21 cellular contexts compared by ENCODE assay signal in the genomic region with DNA sequence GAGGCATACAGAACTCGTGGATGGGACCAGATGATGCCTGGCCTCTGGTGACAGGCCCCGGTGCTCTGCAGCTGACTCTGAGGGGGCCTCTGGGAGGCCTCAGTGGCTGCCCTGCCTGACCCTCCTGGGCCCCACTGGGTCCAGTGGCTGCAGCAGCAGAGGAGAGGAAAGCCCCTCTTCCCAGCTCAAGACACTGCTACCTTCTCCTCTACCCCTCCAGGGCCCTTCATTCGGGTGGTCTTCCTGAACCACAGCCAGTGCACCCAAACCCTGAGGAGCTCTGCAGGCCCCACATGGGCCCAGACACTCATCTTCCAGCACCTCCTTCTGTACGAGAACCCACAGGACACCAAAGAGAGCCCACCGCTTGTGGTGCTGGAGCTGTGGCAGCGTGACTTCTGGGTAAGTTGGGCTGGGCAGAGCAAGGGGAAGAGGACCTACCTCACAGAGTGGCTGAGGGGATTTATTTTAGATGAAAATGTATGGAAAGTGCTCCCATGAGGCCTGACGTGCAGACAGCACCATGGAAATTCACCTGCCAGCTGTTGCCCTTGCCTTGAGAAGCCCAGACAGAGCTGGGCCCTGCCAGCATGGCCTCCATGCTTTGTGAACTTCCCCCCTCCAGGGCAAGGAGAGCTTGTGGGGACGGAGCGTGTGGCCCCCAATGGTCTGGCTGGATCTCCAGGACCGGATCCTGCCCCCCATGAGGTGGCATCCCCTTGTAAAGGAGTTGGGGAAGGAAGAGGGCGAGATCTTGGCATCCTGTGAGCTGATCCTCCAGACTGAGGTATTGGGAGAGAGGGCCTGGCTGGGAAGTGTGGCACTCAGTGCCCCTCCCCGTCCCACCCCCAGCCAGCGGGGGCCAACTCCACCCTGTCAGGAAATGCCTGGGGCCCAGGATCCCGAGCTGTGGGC. TPM values are rescaled to one million over a fixed set of nuclear protein-coding genes. Genes with fewer than 3 reads are reported as not detected.
"Had no signal": no experiment of that assay in that cellular context is flagged by ENCODE, and none has a peak within 500 bp of the region (broad histone marks: within the 10 kb centered on the region; RNA-seq: fewer than 3 reads in every experiment).

No MANE protein-coding gene starts in this region.

- H3K27me3 ChIP-seq: cardiac muscle cell, heart right ventricle had no signal

- FAIRE-seq: astrocyte, frontal cortex, islet of Langerhans, TTC549 had no signal

- H3K4me3 ChIP-seq: cardiac muscle cell, coronary artery, heart right ventricle, psoas muscle, thoracic aorta had no signal

- H3K36me3 ChIP-seq: cardiac muscle cell, heart right ventricle, thoracic aorta had no signal

- ATAC-seq: activated CD8-positive, alpha-beta memory T cell treated with anti-CD3 and anti-CD28 coated beads, Interleukin-2, amount 10 ng/mL, durations not matched to agents 7 days and 5 days; left lobe of liver; natural killer cell; psoas muscle; T-helper 17 cell had no signal

- H3K4me1 Mint-ChIP-seq: activated CD8-positive, alpha-beta memory T cell treated with anti-CD3 and anti-CD28 coated beads, Interleukin-2, amount 10 ng/mL, durations not matched to agents 7 days and 5 days; natural killer cell; T-helper 17 cell had no signal

- DNase-seq: activated CD4-positive, alpha-beta T cell treated with anti-CD3 and anti-CD28 coated beads, Interleukin-2, amount 50 U/mL, for 4 hours; activated CD8-positive, alpha-beta memory T cell treated with anti-CD3 and anti-CD28 coated beads, Interleukin-2, amount 10 ng/mL, durations not matched to agents 7 days and 5 days; activated naive CD4-positive, alpha-beta T cell treated with anti-CD3 and anti-CD28 coated beads for 36 hours; activated T-cell treated with anti-CD3 and anti-CD28 coated beads, Interleukin-2, amount 50 U/mL, for 48 hours; effector CD4-positive, alpha-beta T cell; heart right ventricle; natural killer cell; psoas muscle; stimulated activated CD4-positive, alpha-beta T cell treated with anti-CD3 and anti-CD28 coated beads, Interleukin-4, amount 100 ng/mL, for 1 hour; stimulated activated CD8-positive, alpha-beta memory T cell treated with anti-CD3 and anti-CD28 coated beads, Interleukin-4, amount 100 ng/mL, for 48 hours; T-helper 17 cell had no signal

- H3K27me3 Mint-ChIP-seq: activated CD8-positive, alpha-beta memory T cell treated with anti-CD3 and anti-CD28 coated beads, Interleukin-2, amount 10 ng/mL, durations not matched to agents 7 days and 5 days; stimulated activated naive CD8-positive, alpha-beta T cell treated with anti-CD3 and anti-CD28 coated beads, Interleukin-15, Interleukin-2, amounts not matched to agents 100 ng/mL and 50 ng/mL, for 24 hours; T-helper 17 cell had no signal

- H3K9me3 Mint-ChIP-seq: activated naive CD4-positive, alpha-beta T cell treated with anti-CD3 and anti-CD28 coated beads for 36 hours; natural killer cell; stimulated activated naive CD8-positive, alpha-beta T cell treated with anti-CD3 and anti-CD28 coated beads, Interleukin-15, Interleukin-2, amounts not matched to agents 100 ng/mL and 50 ng/mL, for 24 hours had no signal

- H3K27ac Mint-ChIP-seq: activated CD8-positive, alpha-beta memory T cell treated with anti-CD3 and anti-CD28 coated beads, Interleukin-2, amount 10 ng/mL, durations not matched to agents 7 days and 5 days; activated naive CD4-positive, alpha-beta T cell treated with anti-CD3 and anti-CD28 coated beads for 36 hours; natural killer cell; stimulated activated naive CD8-positive, alpha-beta T cell treated with anti-CD3 and anti-CD28 coated beads, Interleukin-15, Interleukin-2, amounts not matched to agents 100 ng/mL and 50 ng/mL, for 24 hours; T-helper 17 cell had no signal

- H3K4me3 Mint-ChIP-seq: activated CD8-positive, alpha-beta memory T cell treated with anti-CD3 and anti-CD28 coated beads, Interleukin-2, amount 10 ng/mL, durations not matched to agents 7 days and 5 days; activated naive CD4-positive, alpha-beta T cell treated with anti-CD3 and anti-CD28 coated beads for 36 hours; natural killer cell; stimulated activated naive CD8-positive, alpha-beta T cell treated with anti-CD3 and anti-CD28 coated beads, Interleukin-15, Interleukin-2, amounts not matched to agents 100 ng/mL and 50 ng/mL, for 24 hours; T-helper 17 cell had no signal

- H3K36me3 Mint-ChIP-seq: activated CD8-positive, alpha-beta memory T cell treated with anti-CD3 and anti-CD28 coated beads, Interleukin-2, amount 10 ng/mL, durations not matched to agents 7 days and 5 days; natural killer cell had no signal

RNA-seq across cellular contexts. Expression of gene FER1L5, which starts 51.0 kb away (rescaled TPM):
- total RNA-seq: activated CD8-positive, alpha-beta memory T cell treated with anti-CD3 and anti-CD28 coated beads, Interleukin-2, amount 10 ng/mL, durations not matched to agents 7 days and 5 days; activated naive CD4-positive, alpha-beta T cell treated with anti-CD3 and anti-CD28 coated beads for 36 hours; natural killer cell; omental fat pad; psoas muscle; T-helper 17 cell; thoracic aorta had no signal
